16 cellular contexts compared by ENCODE assay signal in genomic region chrX:43481601-43482000, GRCh38.
DNase-seq lines count a peak whose midpoint lies in the region; ATAC-seq and TF ChIP-seq lines count a peak whose summit lies in the region.
"Had no signal": no experiment of that assay in that cellular context is flagged by ENCODE, and none has a peak within 500 bp of the region (broad histone marks: within the 10 kb centered on the region; RNA-seq: fewer than 3 reads in every experiment).

No MANE protein-coding gene starts in this region.

- TF ChIP-seq CTCF in A673 (conservative IDR thresholded peaks at IDR 0.05; ENCODE audit: low read depth, low read length) (no peak), WTC11 (IDR thresholded peaks at IDR 0.05) (no peak)

- no peaks in the 10 kb centered on the region for H3K27me3 Mint-ChIP-seq in WTC11 (ENCODE audit: low read depth)

- H3K36me3 Mint-ChIP-seq in WTC11: no peaks in the 10 kb centered on the region; the same call in 1 of the 2 replicates
- H3K36me3 Mint-ChIP-seq: CD8-positive, alpha-beta memory T cell had no signal

- no peaks in the 10 kb centered on the region for H3K4me1 ChIP-seq in A673 (ENCODE audit: insufficient read depth, low read length, poor library complexity, severe bottlenecking)
- H3K4me1 ChIP-seq: BLaER1 treated with 17β-estradiol and CSF1 and Interleukin-3, amounts not matched to agents 10 nM and 100 nM had no signal

- H3K27me3 ChIP-seq in A673 (replicated peaks; ENCODE audit: insufficient read depth, low read depth, low read length, poor library complexity): no peaks in the 10 kb centered on the region

- POLR2A ChIA-PET in A673 (lab: Charles Lee; ENCODE audit: low non-redundant PET) (no interaction called here), WTC11 (lab: Charles Lee) (no interaction called here)

- no peaks in the 10 kb centered on the region for H3K9me3 ChIP-seq in A673 (ENCODE audit: low read depth, low read length, poor library complexity, severe bottlenecking)

- CTCF ChIA-PET in A673 (lab: Charles Lee): no interaction called here
- CTCF ChIA-PET in WTC11 (lab: Charles Lee): no interaction called here

- no TSS peak for BruUV-seq in A673 (replicated peaks; lab: Mats Ljungman, UMichigan)

- no peak overlapping the region for H3K4me3 ChIP-seq in A673 (ENCODE audit: low read depth, low read length, poor library complexity, severe bottlenecking)
- H3K4me3 ChIP-seq: BLaER1 treated with 17β-estradiol and CSF1 and Interleukin-3, amounts not matched to agents 10 nM and 100 nM had no signal

- no peaks in the 10 kb centered on the region for H3K36me3 ChIP-seq in A673 (ENCODE audit: insufficient read depth, low read length, poor library complexity, severe bottlenecking)
- H3K36me3 ChIP-seq: BLaER1 treated with 17β-estradiol and CSF1 and Interleukin-3, amounts not matched to agents 10 nM and 100 nM had no signal

- intact Hi-C loops in A673 (cut with micrococcal nuclease; ENCODE audit: unreplicated experiment): no loop called here

- no peak overlapping the region for H3K27ac ChIP-seq in A673 (ENCODE audit: low read depth, low read length, poor library complexity, severe bottlenecking)
- H3K27ac ChIP-seq: BLaER1 treated with 17β-estradiol and CSF1 and Interleukin-3, amounts not matched to agents 10 nM and 100 nM had no signal

- peaks cover 18% of the 10 kb centered on the region for H3K4me1 Mint-ChIP-seq in WTC11

- no peak overlapping the region; the same call in 1 of the 2 replicates for H3K27ac Mint-ChIP-seq in WTC11

- peak; percentile 38; the same call in 1 of the 2 replicates for ATAC-seq in WTC11
- ATAC-seq in HG03097 (IDR thresholded peaks at IDR 0.05; ENCODE audit: low FRiP score, unreplicated experiment): no peak

- DNase-seq in A673 (ENCODE audit: low spot score): peak; percentile 39
- DNase-seq in NCI-H2227 treated with DMSO at 0.1 percent for 48 hours (lab: John Stamatoyannopoulos, UW): peak; percentile 39
- DNase-seq in WTC11 (ENCODE audit: low spot score): no peak
- DNase-seq in left kidney (ENCODE audit: low read depth, low spot score): peak; percentile 27
- DNase-seq in NCI-H2107 treated with DMSO at 0.1 percent for 48 hours (lab: John Stamatoyannopoulos, UW; ENCODE audit: unreplicated experiment): no peak
- DNase-seq in SW480 (ENCODE audit: low spot score): no peak
- DNase-seq in activated CD4-positive, alpha-beta T cell treated with anti-CD3 and anti-CD28 coated beads, Interleukin-2, amount 50 U/mL, for 1 hour: no peak
- DNase-seq: CD8-positive, alpha-beta memory T cell; DMS153; H9; IMR-90; NCI-H1105 treated with DMSO at 0.1 percent for 48 hours; NCI-H187; NCI-H446 treated with DMSO at 0.1 percent for 48 hours had no signal

- no peak overlapping the region for H3K4me3 Mint-ChIP-seq in WTC11
- H3K4me3 Mint-ChIP-seq: CD8-positive, alpha-beta memory T cell; H9 had no signal

- H3K9me3 Mint-ChIP-seq in WTC11: peaks cover 4% of the 10 kb centered on the region; the same call in 1 of the 2 replicates

TF ChIP-seq in WTC11, 78 proteins besides CTCF, POLR2A, EP300 and RAD21 (continues in another document):
- TF ChIP-seq E2F5 (CRISPR knock-in tag; IDR thresholded peaks at IDR 0.05) (no peak), TEAD4 (CRISPR knock-in tag; IDR thresholded peaks at IDR 0.05) (no peak), ZNF219 (CRISPR knock-in tag; IDR thresholded peaks at IDR 0.05; ENCODE audit: borderline replicate concordance) (no peak), MYBL2 (CRISPR knock-in tag; IDR thresholded peaks at IDR 0.05) (no peak), FOXP1 (CRISPR knock-in tag; IDR thresholded peaks at IDR 0.05; ENCODE audit: borderline replicate concordance) (no peak), NFATC4 (CRISPR knock-in tag; IDR thresholded peaks at IDR 0.05) (no peak), HMGXB4 (CRISPR knock-in tag; IDR thresholded peaks at IDR 0.05) (no peak)
- TF ChIP-seq, protein P1, sequence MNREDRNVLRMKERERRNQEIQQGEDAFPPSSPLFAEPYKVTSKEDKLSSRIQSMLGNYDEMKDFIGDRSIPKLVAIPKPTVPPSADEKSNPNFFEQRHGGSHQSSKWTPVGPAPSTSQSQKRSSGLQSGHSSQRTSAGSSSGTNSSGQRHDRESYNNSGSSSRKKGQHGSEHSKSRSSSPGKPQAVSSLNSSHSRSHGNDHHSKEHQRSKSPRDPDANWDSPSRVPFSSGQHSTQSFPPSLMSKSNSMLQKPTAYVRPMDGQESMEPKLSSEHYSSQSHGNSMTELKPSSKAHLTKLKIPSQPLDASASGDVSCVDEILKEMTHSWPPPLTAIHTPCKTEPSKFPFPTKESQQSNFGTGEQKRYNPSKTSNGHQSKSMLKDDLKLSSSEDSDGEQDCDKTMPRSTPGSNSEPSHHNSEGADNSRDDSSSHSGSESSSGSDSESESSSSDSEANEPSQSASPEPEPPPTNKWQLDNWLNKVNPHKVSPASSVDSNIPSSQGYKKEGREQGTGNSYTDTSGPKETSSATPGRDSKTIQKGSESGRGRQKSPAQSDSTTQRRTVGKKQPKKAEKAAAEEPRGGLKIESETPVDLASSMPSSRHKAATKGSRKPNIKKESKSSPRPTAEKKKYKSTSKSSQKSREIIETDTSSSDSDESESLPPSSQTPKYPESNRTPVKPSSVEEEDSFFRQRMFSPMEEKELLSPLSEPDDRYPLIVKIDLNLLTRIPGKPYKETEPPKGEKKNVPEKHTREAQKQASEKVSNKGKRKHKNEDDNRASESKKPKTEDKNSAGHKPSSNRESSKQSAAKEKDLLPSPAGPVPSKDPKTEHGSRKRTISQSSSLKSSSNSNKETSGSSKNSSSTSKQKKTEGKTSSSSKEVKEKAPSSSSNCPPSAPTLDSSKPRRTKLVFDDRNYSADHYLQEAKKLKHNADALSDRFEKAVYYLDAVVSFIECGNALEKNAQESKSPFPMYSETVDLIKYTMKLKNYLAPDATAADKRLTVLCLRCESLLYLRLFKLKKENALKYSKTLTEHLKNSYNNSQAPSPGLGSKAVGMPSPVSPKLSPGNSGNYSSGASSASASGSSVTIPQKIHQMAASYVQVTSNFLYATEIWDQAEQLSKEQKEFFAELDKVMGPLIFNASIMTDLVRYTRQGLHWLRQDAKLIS (CRISPR knock-in tag; IDR thresholded peaks at IDR 0.05; ENCODE audit: borderline replicate concordance): no peak
- TF ChIP-seq, protein P2, sequence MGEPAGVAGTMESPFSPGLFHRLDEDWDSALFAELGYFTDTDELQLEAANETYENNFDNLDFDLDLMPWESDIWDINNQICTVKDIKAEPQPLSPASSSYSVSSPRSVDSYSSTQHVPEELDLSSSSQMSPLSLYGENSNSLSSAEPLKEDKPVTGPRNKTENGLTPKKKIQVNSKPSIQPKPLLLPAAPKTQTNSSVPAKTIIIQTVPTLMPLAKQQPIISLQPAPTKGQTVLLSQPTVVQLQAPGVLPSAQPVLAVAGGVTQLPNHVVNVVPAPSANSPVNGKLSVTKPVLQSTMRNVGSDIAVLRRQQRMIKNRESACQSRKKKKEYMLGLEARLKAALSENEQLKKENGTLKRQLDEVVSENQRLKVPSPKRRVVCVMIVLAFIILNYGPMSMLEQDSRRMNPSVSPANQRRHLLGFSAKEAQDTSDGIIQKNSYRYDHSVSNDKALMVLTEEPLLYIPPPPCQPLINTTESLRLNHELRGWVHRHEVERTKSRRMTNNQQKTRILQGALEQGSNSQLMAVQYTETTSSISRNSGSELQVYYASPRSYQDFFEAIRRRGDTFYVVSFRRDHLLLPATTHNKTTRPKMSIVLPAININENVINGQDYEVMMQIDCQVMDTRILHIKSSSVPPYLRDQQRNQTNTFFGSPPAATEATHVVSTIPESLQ (CRISPR knock-in tag; IDR thresholded peaks at IDR 0.05): no peak
- TF ChIP-seq, protein P3, sequence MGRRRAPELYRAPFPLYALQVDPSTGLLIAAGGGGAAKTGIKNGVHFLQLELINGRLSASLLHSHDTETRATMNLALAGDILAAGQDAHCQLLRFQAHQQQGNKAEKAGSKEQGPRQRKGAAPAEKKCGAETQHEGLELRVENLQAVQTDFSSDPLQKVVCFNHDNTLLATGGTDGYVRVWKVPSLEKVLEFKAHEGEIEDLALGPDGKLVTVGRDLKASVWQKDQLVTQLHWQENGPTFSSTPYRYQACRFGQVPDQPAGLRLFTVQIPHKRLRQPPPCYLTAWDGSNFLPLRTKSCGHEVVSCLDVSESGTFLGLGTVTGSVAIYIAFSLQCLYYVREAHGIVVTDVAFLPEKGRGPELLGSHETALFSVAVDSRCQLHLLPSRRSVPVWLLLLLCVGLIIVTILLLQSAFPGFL (CRISPR knock-in tag; IDR thresholded peaks at IDR 0.05; ENCODE audit: borderline replicate concordance): no peak
- TF ChIP-seq, protein P4, sequence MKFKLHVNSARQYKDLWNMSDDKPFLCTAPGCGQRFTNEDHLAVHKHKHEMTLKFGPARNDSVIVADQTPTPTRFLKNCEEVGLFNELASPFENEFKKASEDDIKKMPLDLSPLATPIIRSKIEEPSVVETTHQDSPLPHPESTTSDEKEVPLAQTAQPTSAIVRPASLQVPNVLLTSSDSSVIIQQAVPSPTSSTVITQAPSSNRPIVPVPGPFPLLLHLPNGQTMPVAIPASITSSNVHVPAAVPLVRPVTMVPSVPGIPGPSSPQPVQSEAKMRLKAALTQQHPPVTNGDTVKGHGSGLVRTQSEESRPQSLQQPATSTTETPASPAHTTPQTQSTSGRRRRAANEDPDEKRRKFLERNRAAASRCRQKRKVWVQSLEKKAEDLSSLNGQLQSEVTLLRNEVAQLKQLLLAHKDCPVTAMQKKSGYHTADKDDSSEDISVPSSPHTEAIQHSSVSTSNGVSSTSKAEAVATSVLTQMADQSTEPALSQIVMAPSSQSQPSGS (CRISPR knock-in tag; IDR thresholded peaks at IDR 0.05; ENCODE audit: borderline replicate concordance, low read depth): no peak

Comparison
In these comparisons a context has a peak if more than half of its experiments do, and no peak if none do; other contexts are left out.
1. DNase-seq: peak in A673 (single experiment), NCI-H2227 treated with DMSO at 0.1 percent for 48 hours (single experiment) and left kidney (single experiment); none in WTC11 (single experiment), NCI-H2107 treated with DMSO at 0.1 percent for 48 hours (single experiment), SW480 (single experiment) and activated CD4-positive, alpha-beta T cell treated with anti-CD3 and anti-CD28 coated beads, Interleukin-2, amount 50 U/mL, for 1 hour (single experiment).